In genomic region chr12:108614041-108614440, GRCh38 we compare ENCODE assay signal across 27 cellular contexts. TPM values are rescaled to one million over a fixed set of nuclear protein-coding genes. Genes with fewer than 3 reads are reported as not detected.
A peak's percentile ranks its signal among the peaks of the same experiment; 100 is the strongest.
DNase-seq lines count a peak whose midpoint lies in the region; ATAC-seq and TF ChIP-seq lines count a peak whose summit lies in the region.
"Had no signal": no experiment of that assay in that cellular context is flagged by ENCODE, and none has a peak within 500 bp of the region (broad histone marks: within the 10 kb centered on the region; RNA-seq: fewer than 3 reads in every experiment).

No MANE protein-coding gene starts in this region.

- DNase-seq in CD4-positive, alpha-beta T cell: no peak
- no peak for DNase-seq in neuronal stem cell (ENCODE audit: low spot score)
- DNase-seq in posterior vena cava (ENCODE audit: low spot score): no peak
- no peak for DNase-seq in HFFc6
- DNase-seq: activated CD4-positive, alpha-beta T cell treated with anti-CD3 and anti-CD28 coated beads, Interleukin-2, amount 50 U/mL, for 48 hours; activated effector memory CD4-positive, alpha-beta T cell treated with anti-CD3 and anti-CD28 coated beads, Interleukin-2, amount 50 U/mL, for 16 hours; DMS79; effector CD8-positive, alpha-beta T cell; foreskin keratinocyte; GF-D8; H9; NCI-H1092; NCI-H1930; NCI-H69; right cardiac atrium; stimulated activated CD4-positive, alpha-beta T cell treated with anti-CD3 and anti-CD28 coated beads, Interleukin-12 subunit alpha, Interleukin-12 subunit beta, amount 100 ng/mL, for 4 hours; stimulated activated CD4-positive, alpha-beta T cell treated with anti-CD3 and anti-CD28 coated beads, Interleukin-4, amount 100 ng/mL, for 24 hours; stimulated activated naive CD8-positive, alpha-beta T cell treated with anti-CD3 and anti-CD28 coated beads, Interleukin-15, Interleukin-2, amounts not matched to agents 100 U/mL and 50 U/mL, for 24 hours; T-helper 9 cell; WERI-Rb-1 had no signal

- no peak overlapping the region for H2BK120ac ChIP-seq in neuronal stem cell (ENCODE audit: low read depth, low read length)

- CTCF ChIA-PET in CD4-positive, alpha-beta T cell (lab: Charles Lee): interaction anchor here (2.1 to 6.5 kb wide), 2 partner anchors 22 to 47 kb away, joined by 5 to 102 read pairs; partner anchors contain the start of gene ISCU

- TF ChIP-seq CTCF in CD4-positive, alpha-beta T cell (IDR thresholded peaks at IDR 0.05): no peak
- TF ChIP-seq CTCF in HFFc6 (IDR thresholded peaks at IDR 0.05): no peak
- no peak for TF ChIP-seq CTCF in gastroesophageal sphincter (IDR thresholded peaks at IDR 0.05)

- H3K36me3 Mint-ChIP-seq in CD4-positive, alpha-beta T cell (ENCODE audit: low read depth): peaks cover 32% of the 10 kb centered on the region
- H3K36me3 Mint-ChIP-seq in IgD-negative memory B cell (peaks cover 1% of the 10 kb centered on the region), HFFc6 (ENCODE audit: low read depth) (peaks cover 12% of the 10 kb centered on the region)
- H3K36me3 Mint-ChIP-seq in dendritic cell treated with granulocyte-macrophage colony-stimulating factor and Interleukin-4, amounts not matched to agents 40 ng/mL and 50 ng/mL, for 4 days (ENCODE audit: low read depth): peaks cover 20% of the 10 kb centered on the region

- H3K9me3 ChIP-seq in CD4-positive, alpha-beta T cell (ENCODE audit: control insufficient read depth, low read length): no peaks in the 10 kb centered on the region
- H3K9me3 ChIP-seq in neuronal stem cell (replicated peaks in 1 of 2; ENCODE audit: control insufficient read depth in 2 of 2, insufficient read depth in 1 of 2, low read depth in 1 of 2, low read length in 2 of 2): peaks cover 0 to 4% of the 10 kb centered on the region in 2 donors
- no peaks in the 10 kb centered on the region for H3K9me3 ChIP-seq in gastroesophageal sphincter
- H3K9me3 ChIP-seq: adrenal gland had no signal

- no peaks in the 10 kb centered on the region for H3K27me3 ChIP-seq in CD4-positive, alpha-beta T cell (ENCODE audit: control insufficient read depth, insufficient read depth, low read length)
- H3K27me3 ChIP-seq in neuronal stem cell (ENCODE audit: control insufficient read depth in 3 of 3, insufficient read depth in 3 of 3, low read depth in 1 of 3, low read length in 3 of 3) (peaks cover 0 to 19% (median 0%) of the 10 kb centered on the region in 3 experiments), gastroesophageal sphincter (no peaks in the 10 kb centered on the region)
- H3K27me3 ChIP-seq: adrenal gland had no signal

- no peak overlapping the region for H3K23ac ChIP-seq in neuronal stem cell (ENCODE audit: low read depth, low read length, poor library complexity)

- H2BK5ac ChIP-seq in neuronal stem cell (ENCODE audit: low read length): no peak overlapping the region

- H2BK15ac ChIP-seq in neuronal stem cell (ENCODE audit: low read length): no peak overlapping the region

- peak overlapping the region; percentile 84 for H3K27ac Mint-ChIP-seq in CD4-positive, alpha-beta T cell
- H3K27ac Mint-ChIP-seq in IgD-negative memory B cell (peak overlapping the region in 2 of 3 donors; percentile 20 to 65), HFFc6 (no peak overlapping the region)
- H3K27ac Mint-ChIP-seq in dendritic cell treated with granulocyte-macrophage colony-stimulating factor and Interleukin-4, amounts not matched to agents 40 ng/mL and 50 ng/mL, for 4 days: peak overlapping the region; percentile 57

- H3K14ac ChIP-seq in neuronal stem cell (ENCODE audit: low read length): no peak overlapping the region

- no peak for TF ChIP-seq POLR2A in gastroesophageal sphincter (IDR thresholded peaks at IDR 0.05)

- no peak for TF ChIP-seq EP300 in gastroesophageal sphincter (IDR thresholded peaks at IDR 0.05)

- no peak for ATAC-seq in CD4-positive, alpha-beta T cell (ENCODE audit: poor library complexity)
- ATAC-seq in gastroesophageal sphincter: no peak
- ATAC-seq: foreskin keratinocyte; right cardiac atrium; stimulated activated naive CD8-positive, alpha-beta T cell treated with anti-CD3 and anti-CD28 coated beads, Interleukin-15, Interleukin-2, amounts not matched to agents 100 U/mL and 50 U/mL, for 24 hours had no signal

- H3K27me3 Mint-ChIP-seq in CD4-positive, alpha-beta T cell: no peaks in the 10 kb centered on the region
- H3K27me3 Mint-ChIP-seq in IgD-negative memory B cell (peaks cover 3% of the 10 kb centered on the region), HFFc6 (ENCODE audit: insufficient read depth) (no peaks in the 10 kb centered on the region)
- H3K27me3 Mint-ChIP-seq in dendritic cell treated with granulocyte-macrophage colony-stimulating factor and Interleukin-4, amounts not matched to agents 40 ng/mL and 50 ng/mL, for 4 days: peaks cover 15% of the 10 kb centered on the region

- H3K4me1 ChIP-seq in neuronal stem cell (ENCODE audit: control insufficient read depth in 2 of 2, insufficient read depth in 1 of 2, low read depth in 1 of 2, low read length in 2 of 2) (peaks cover 5 to 6% of the 10 kb centered on the region in 2 donors), gastroesophageal sphincter (peaks cover 0 to 27% (median 6%) of the 10 kb centered on the region in 3 donors)

- H3K4me1 Mint-ChIP-seq in CD4-positive, alpha-beta T cell (ENCODE audit: low read depth): peaks cover 37% of the 10 kb centered on the region
- H3K4me1 Mint-ChIP-seq in IgD-negative memory B cell: peaks cover 24 to 41% (median 33%) of the 10 kb centered on the region in 3 donors
- peaks cover 54% of the 10 kb centered on the region for H3K4me1 Mint-ChIP-seq in dendritic cell treated with granulocyte-macrophage colony-stimulating factor and Interleukin-4, amounts not matched to agents 40 ng/mL and 50 ng/mL, for 4 days (ENCODE audit: low read depth)
- H3K4me1 Mint-ChIP-seq in HFFc6 (ENCODE audit: low read depth): peaks cover 67% of the 10 kb centered on the region

- H3K4ac ChIP-seq in neuronal stem cell (ENCODE audit: low read length): no peak overlapping the region

- POLR2A ChIA-PET in CD4-positive, alpha-beta T cell (lab: Charles Lee): interaction anchor here (1.8 kb wide), 1 partner anchor 52 kb away, joined by 7 read pairs; the partner anchor contains the start of genes ISCU and SART3

- WGBS in neuronal stem cell (ENCODE audit: extremely low coverage in 2 of 2, insufficient read length in 2 of 2, insufficient replicate concordance in 1 of 2), 2 donors: no CpG with 5 or more reads among the region's 4 CpGs
- WGBS in gastroesophageal sphincter (ENCODE audit: low coverage in 1 of 2), 2 donors: 81% methylated on average over 2 of the region's 4 CpGs; no CpG with 5 or more reads in 1 of the 2 donors

- H4K8ac ChIP-seq in neuronal stem cell (ENCODE audit: low read depth, low read length): no peak overlapping the region

- no peak overlapping the region for H3K27ac ChIP-seq in CD4-positive, alpha-beta T cell (ENCODE audit: low read depth, low read length)
- no peak overlapping the region for H3K27ac ChIP-seq in neuronal stem cell (replicated peaks; ENCODE audit: low read length)
- no peak overlapping the region for H3K27ac ChIP-seq in gastroesophageal sphincter
- H3K27ac ChIP-seq: foreskin keratinocyte, parathyroid adenoma, SK-N-MC, WERI-Rb-1 had no signal

- H3K18ac ChIP-seq in neuronal stem cell (ENCODE audit: low read length): no peak overlapping the region

- intact Hi-C loops in CD4-positive, alpha-beta T cell (cut with DNase I, micrococcal nuclease): no loop called here
- intact Hi-C loops in dendritic cell treated with granulocyte-macrophage colony-stimulating factor and Interleukin-4, amounts not matched to agents 40 ng/mL and 50 ng/mL, for 4 days (cut with micrococcal nuclease): loop anchor here (10.0 kb wide), 1 partner anchor 481 kb away; the partner anchor contains the start of genes ALKBH2 and UNG
- intact Hi-C loops in posterior vena cava (cut with DNase I): no loop called here

- H2AFZ ChIP-seq in neuronal stem cell (ENCODE audit: low read length): no peak overlapping the region
- H2AFZ ChIP-seq: parathyroid adenoma had no signal

- no peaks in the 10 kb centered on the region for H3K79me1 ChIP-seq in neuronal stem cell (ENCODE audit: low read depth, low read length)

- H2BK12ac ChIP-seq in neuronal stem cell (ENCODE audit: low read length): no peak overlapping the region

- H3K4me2 ChIP-seq in neuronal stem cell (ENCODE audit: insufficient read depth, low read length, poor library complexity, severe bottlenecking): no peak overlapping the region

- no peak overlapping the region for H3K4me3 ChIP-seq in neuronal stem cell (ENCODE audit: low read length in 2 of 2)
- no peak overlapping the region for H3K4me3 ChIP-seq in gastroesophageal sphincter
- H3K4me3 ChIP-seq: adrenal gland, SK-N-MC had no signal

- no peak overlapping the region for H4K91ac ChIP-seq in neuronal stem cell (ENCODE audit: low read depth, low read length, poor library complexity)

- H3K36me3 ChIP-seq in neuronal stem cell (replicated peaks in 1 of 2; ENCODE audit: control insufficient read depth in 2 of 2, insufficient read depth in 2 of 2, low read length in 2 of 2) (no peaks in the 10 kb centered on the region), gastroesophageal sphincter (no peaks in the 10 kb centered on the region)
- H3K36me3 ChIP-seq: adrenal gland, WERI-Rb-1 had no signal

- H3K4me3 Mint-ChIP-seq in CD4-positive, alpha-beta T cell: no peak overlapping the region
- H3K4me3 Mint-ChIP-seq in IgD-negative memory B cell (no peak overlapping the region), HFFc6 (no peak overlapping the region)
- H3K4me3 Mint-ChIP-seq in dendritic cell treated with granulocyte-macrophage colony-stimulating factor and Interleukin-4, amounts not matched to agents 40 ng/mL and 50 ng/mL, for 4 days: no peak overlapping the region
- H3K4me3 Mint-ChIP-seq: nephron had no signal

- no peaks in the 10 kb centered on the region for H3K9me3 Mint-ChIP-seq in CD4-positive, alpha-beta T cell
- H3K9me3 Mint-ChIP-seq in IgD-negative memory B cell: peaks cover 0 to 7% (median 4%) of the 10 kb centered on the region in 3 donors
- peaks cover 10% of the 10 kb centered on the region for H3K9me3 Mint-ChIP-seq in dendritic cell treated with granulocyte-macrophage colony-stimulating factor and Interleukin-4, amounts not matched to agents 40 ng/mL and 50 ng/mL, for 4 days
- peaks cover 6% of the 10 kb centered on the region; the same call in 1 of the 2 replicates for H3K9me3 Mint-ChIP-seq in HFFc6
- H3K9me3 Mint-ChIP-seq: nephron had no signal

- H3K9ac ChIP-seq in neuronal stem cell (ENCODE audit: low read depth, low read length, poor library complexity): no peak overlapping the region
- H3K9ac ChIP-seq: parathyroid adenoma had no signal

- H2AK5ac ChIP-seq in neuronal stem cell (ENCODE audit: low read depth, low read length): peak overlapping the region; percentile 11

RNA-seq across cellular contexts. Expression of gene TMEM119, which starts 16.2 kb away (rescaled TPM):
- total RNA-seq in CD4-positive, alpha-beta T cell: 1 to 10 TPM; 2.1 to 2.6 TPM
- 0.33 TPM for polyA plus RNA-seq in IgD-negative memory B cell
- 0.68 TPM for polyA plus RNA-seq in neuronal stem cell (2013, experiment 1 of 2)
- 0.73 TPM for polyA plus RNA-seq in neuronal stem cell (2013, experiment 2 of 2)
- 10 to 100 TPM; 12.7 to 72.5 TPM for total RNA-seq in posterior vena cava
- total RNA-seq in HFFc6 (2021; fragmentation: NEBNext Ultra II Directional; extraction: Animal tissue kit (Norgen Biotek cat#: 25700)): 10 to 100 TPM; 11.9 to 22.2 (median 19.1) TPM
- 1 to 10 TPM; 2.3 to 5.9 (median 4.5) TPM for total RNA-seq in gastroesophageal sphincter
- total RNA-seq: foreskin keratinocyte, H9 had no signal

RNA-seq across cellular contexts. Expression of gene SELPLG, which starts 19.7 kb away (rescaled TPM):
- 10 to 100 TPM; 25.7 to 27.8 TPM for total RNA-seq in CD4-positive, alpha-beta T cell
- 37.0 TPM for polyA plus RNA-seq in IgD-negative memory B cell
- polyA plus RNA-seq in neuronal stem cell (2013, experiment 1 of 2): 0.11 TPM
- 0.15 TPM for polyA plus RNA-seq in neuronal stem cell (2013, experiment 2 of 2)
- total RNA-seq in posterior vena cava (10 to 100 TPM in 1 of 2 donors, 1 to 10 TPM in 1; 5.1 to 14.4 TPM), gastroesophageal sphincter (10 to 100 TPM in 1 of 4 donors, 1 to 10 TPM in 3; 3.6 to 12.4 (median 5.5) TPM)
- 1 to 10 TPM; 6.2 to 8.1 (median 7.1) TPM for total RNA-seq in HFFc6 (2021; fragmentation: NEBNext Ultra II Directional; extraction: Animal tissue kit (Norgen Biotek cat#: 25700))

RNA-seq across cellular contexts. Expression of gene ISCU, which starts 51.6 kb away (rescaled TPM):
- total RNA-seq in CD4-positive, alpha-beta T cell: 100 to 1,000 TPM; 269 to 270 TPM
- 488 TPM for polyA plus RNA-seq in IgD-negative memory B cell
- 94.0 TPM for polyA plus RNA-seq in neuronal stem cell (2013, experiment 1 of 2)
- polyA plus RNA-seq in neuronal stem cell (2013, experiment 2 of 2): 89.8 TPM
- total RNA-seq in posterior vena cava (100 to 1,000 TPM; 113 to 119 TPM), gastroesophageal sphincter (100 to 1,000 TPM; 220 to 299 (median 247) TPM)
- 100 to 1,000 TPM; 100 to 128 (median 107) TPM for total RNA-seq in HFFc6 (2021; fragmentation: NEBNext Ultra II Directional; extraction: Animal tissue kit (Norgen Biotek cat#: 25700))

RNA-seq across cellular contexts. Expression of gene SART3, which starts 53.1 kb away (rescaled TPM):
- 100 to 1,000 TPM in 1 of 2 experiments, 10 to 100 TPM in 1; 95.1 to 104 TPM for total RNA-seq in CD4-positive, alpha-beta T cell
- 51.9 TPM for polyA plus RNA-seq in IgD-negative memory B cell
- 39.6 TPM for polyA plus RNA-seq in neuronal stem cell (2013, experiment 1 of 2)
- polyA plus RNA-seq in neuronal stem cell (2013, experiment 2 of 2): 37.7 TPM
- 10 to 100 TPM; 27.4 to 28.9 TPM for total RNA-seq in posterior vena cava
- total RNA-seq in HFFc6 (2021; fragmentation: NEBNext Ultra II Directional; extraction: Animal tissue kit (Norgen Biotek cat#: 25700)): 10 to 100 TPM; 33.8 to 36.3 (median 34.8) TPM
- total RNA-seq in gastroesophageal sphincter: 10 to 100 TPM; 28.7 to 71.8 (median 53.2) TPM
